In genomic region chr21:37257526-37257966, GRCh38 we compare ENCODE assay signal across 8 cellular contexts. TPM values are rescaled to one million over a fixed set of nuclear protein-coding genes. Genes with fewer than 3 reads are reported as not detected.
DNase-seq lines count a peak whose midpoint lies in the region; ATAC-seq, FAIRE-seq and TF ChIP-seq lines count a peak whose summit lies in the region.

No MANE protein-coding gene starts in this region.

- no peaks in the 10 kb centered on the region for H3K27me3 ChIP-seq in H1 (replicated peaks in 1 of 4; ENCODE audit: control insufficient read depth in 3 of 4, extremely low read depth in 1 of 4, insufficient read depth in 3 of 4, low read length in 3 of 4)
- no peaks in the 10 kb centered on the region for H3K27me3 ChIP-seq in vagina

- TF ChIP-seq CTCF in H1 (IDR thresholded peaks at IDR 0.05; ENCODE audit: control extremely low read depth in 1 of 3, insufficient read depth in 1 of 3, low read depth in 1 of 3, low read length in 3 of 3) (no peak), mucosa of descending colon (IDR thresholded peaks at IDR 0.05) (no peak), vagina (IDR thresholded peaks at IDR 0.05) (no peak)

- peaks cover 2 to 8% of the 10 kb centered on the region in 2 experiments for H4K20me1 ChIP-seq in H1 (replicated peaks in 1 of 2; ENCODE audit: control insufficient read depth in 1 of 2, insufficient read depth in 2 of 2, low read length in 2 of 2)

- intact Hi-C loops in mucosa of descending colon (cut with DNase I, micrococcal nuclease): no loop called here
- intact Hi-C loops in vagina (cut with DNase I): no loop called here

- H3K23ac ChIP-seq in H1 (ENCODE audit: insufficient read length): no peak overlapping the region

- H2BK20ac ChIP-seq in H1 (ENCODE audit: low read length): 0 out of 2 replicates have a peak overlapping the region, but pooled peaks have one; percentile 29

- no peak for TF ChIP-seq EP300 in H1 (IDR thresholded peaks at IDR 0.05; ENCODE audit: borderline replicate concordance in 1 of 2, low read depth in 2 of 2, low read length in 2 of 2)

- TF ChIP-seq POLR2A in H1 (IDR thresholded peaks at IDR 0.05; ENCODE audit: control extremely low read depth in 1 of 2, low read depth in 2 of 2, low read length in 2 of 2): no peak
- no peak for TF ChIP-seq POLR2A in vagina (IDR thresholded peaks at IDR 0.05)

- H3K4me2 ChIP-seq in H1 (ENCODE audit: insufficient read depth in 1 of 2, low read depth in 2 of 2, low read length in 2 of 2): peak overlapping the region; percentile 91 to 95

- H4K91ac ChIP-seq in H1 (replicated peaks; ENCODE audit: insufficient read length, low read length): peak overlapping the region; percentile 97

- no peak overlapping the region for H3K14ac ChIP-seq in H1 (ENCODE audit: insufficient read length)

- peaks cover 14% of the 10 kb centered on the region for H3K23me2 ChIP-seq in H1 (ENCODE audit: low read depth, low read length)

- peak overlapping the region; percentile 93 for H2BK120ac ChIP-seq in H1 (replicated peaks; ENCODE audit: low read depth, low read length)

- H4K8ac ChIP-seq in H1 (ENCODE audit: extremely low read depth, insufficient read depth, low read length): peak overlapping the region; percentile 98

- H3K4me1 ChIP-seq in H1 (replicated peaks in 1 of 4; ENCODE audit: control insufficient read depth in 3 of 4, insufficient read depth in 4 of 4, low read length in 3 of 4) (peaks cover 0 to 13% (median 2%) of the 10 kb centered on the region in 4 experiments; a peak in 4 of 7 replicates), mucosa of descending colon (ENCODE audit: low read depth) (peaks cover 6% of the 10 kb centered on the region), vagina (peaks cover 26% of the 10 kb centered on the region)

- H3K9me3 ChIP-seq in SK-N-MC (ENCODE audit: low read depth, low read length) (no peaks in the 10 kb centered on the region), H1 (ENCODE audit: insufficient read depth in 2 of 2, low read depth in 1 of 2, low read length in 1 of 2) (no peaks in the 10 kb centered on the region), mucosa of descending colon (no peaks in the 10 kb centered on the region), vagina (no peaks in the 10 kb centered on the region)

- 1% methylated on average over 22 of the region's 22 CpGs; no CpG with 5 or more reads in 1 of the 2 experiments for WGBS in H1 (ENCODE audit: extremely low coverage in 1 of 2, insufficient coverage in 1 of 2, insufficient read length in 1 of 2, insufficient replicate concordance in 2 of 2, low coverage in 1 of 2, low lambda C conversion rate in 2 of 2, missing lambda C conversion rate in 1 of 2), 2 experiments

- H3K36me3 ChIP-seq in SK-N-MC (ENCODE audit: insufficient read depth, low read length) (no peaks in the 10 kb centered on the region), H1 (ENCODE audit: control insufficient read depth in 2 of 4, insufficient read depth in 4 of 4, low read length in 3 of 4) (peaks cover 0 to 12% (median 0%) of the 10 kb centered on the region in 4 experiments; a peak in 2 of 8 replicates), mucosa of descending colon (ENCODE audit: low read depth) (no peaks in the 10 kb centered on the region), vagina (no peaks in the 10 kb centered on the region)

- peak overlapping the region; percentile 97 for H3K4ac ChIP-seq in H1 (replicated peaks; ENCODE audit: insufficient read length, low read depth, low read length)

- peak; percentile 35 for ATAC-seq in GM19397 (IDR thresholded peaks at IDR 0.05; ENCODE audit: unreplicated experiment)
- peak; percentile 34 for ATAC-seq in HG03460 (IDR thresholded peaks at IDR 0.05; ENCODE audit: unreplicated experiment)
- peak; percentile 68 for ATAC-seq in mucosa of descending colon

- H3K18ac ChIP-seq in H1 (ENCODE audit: extremely low read depth, low read length): peak overlapping the region; percentile 92

- CTCF ChIA-PET in H1 (lab: Charles Lee; ENCODE audit: partially characterized antibody): no interaction called here

- POLR2A ChIA-PET in H1 (lab: Charles Lee; ENCODE audit: partially characterized antibody): interaction anchor here (0.6 to 3.5 kb wide), 11 partner anchors 10 to 1008 kb away, joined by 3 to 36 read pairs (median 5); partner anchors contain the start of gene VPS26C

- H3K79me1 ChIP-seq in H1 (ENCODE audit: low read depth, low read length): peaks cover 6% of the 10 kb centered on the region

- H3K9ac ChIP-seq in SK-N-MC (ENCODE audit: insufficient read length) (no peak overlapping the region), H1 (replicated peaks in 1 of 4; ENCODE audit: extremely low read depth in 1 of 4, low read depth in 3 of 4, low read length in 3 of 4) (peak overlapping the region; percentile 91 to 94 (median 93))

- peak overlapping the region; percentile 93; the same call in 1 of the 2 replicates for H2BK12ac ChIP-seq in H1 (ENCODE audit: low read depth, low read length)

- peak overlapping the region; percentile 89 for H2AK5ac ChIP-seq in H1 (ENCODE audit: low read depth, low read length)

- H4K5ac ChIP-seq in H1 (ENCODE audit: insufficient read length, low read depth, low read length): peak overlapping the region; percentile 73

- H3K4me3 ChIP-seq in SK-N-MC: peak overlapping the region; percentile 67
- peak overlapping the region; percentile 63 to 82 (median 66) for H3K4me3 ChIP-seq in H1 (ENCODE audit: extremely low read depth in 1 of 4, insufficient read depth in 2 of 4, low read depth in 3 of 4, low read length in 4 of 4)
- no peak overlapping the region for H3K4me3 ChIP-seq in mucosa of descending colon
- H3K4me3 ChIP-seq in vagina: peak overlapping the region; percentile 57 to 76

- DNase-seq in DMS114 treated with DMSO at 0.1 percent for 48 hours (lab: John Stamatoyannopoulos, UW; ENCODE audit: unreplicated experiment) (peak; percentile 57), SK-N-MC (ENCODE audit: low read depth, low spot score) (no peak), H1 (ENCODE audit: low read depth in 1 of 2, low spot score in 2 of 2) (no peak), mucosa of descending colon (peak; percentile 31 to 60 (median 54)), vagina (ENCODE audit: extremely low spot score in 2 of 2) (no peak), SKM-1 (lab: John Stamatoyannopoulos, UW; ENCODE audit: unreplicated experiment) (no peak)

- H3K56ac ChIP-seq in H1 (replicated peaks; ENCODE audit: insufficient read length, low read depth, low read length): peak overlapping the region; percentile 70

- FAIRE-seq in H1 (lab: Jason Lieb, UNC): peak; percentile 7

- peak overlapping the region; percentile 1; the same call in 1 of the 2 replicates for H2AFZ ChIP-seq in H1 (ENCODE audit: low read length)

- H3K79me2 ChIP-seq in H1 (ENCODE audit: control insufficient read depth in 1 of 2, insufficient read depth in 2 of 2, low read length in 2 of 2): peaks cover 3 to 79% of the 10 kb centered on the region in 2 experiments; a peak in 3 of 4 replicates

- H3K27ac ChIP-seq in SK-N-MC: no peak overlapping the region
- H3K27ac ChIP-seq in H1 (ENCODE audit: low read depth, low read length): peak overlapping the region; percentile 92
- peak overlapping the region; percentile 80 for H3K27ac ChIP-seq in vagina

- H2BK5ac ChIP-seq in H1 (ENCODE audit: low read depth, low read length): peak overlapping the region; percentile 92

- H2BK15ac ChIP-seq in H1 (ENCODE audit: low read length): peak overlapping the region; percentile 94; the same call in 1 of the 2 replicates

- no peak for TF ChIP-seq RAD21 in H1 (IDR thresholded peaks at IDR 0.05 in 1 of 2, conservative IDR thresholded peaks at IDR 0.05 in 1 of 2; ENCODE audit: low read depth in 2 of 2, low read length in 2 of 2)

TF ChIP-seq in H1, 55 proteins besides CTCF, POLR2A, EP300 and RAD21 (continues in another document):
- TF ChIP-seq MAX (IDR thresholded peaks at IDR 0.05) (peak; percentile 79; the same call in 1 of the 2 replicates), KDM4A (IDR thresholded peaks at IDR 0.05; ENCODE audit: low read depth, low read length, severe bottlenecking) (peak; percentile 51)

RNA-seq across cellular contexts. Expression of gene VPS26C, which starts 9.6 kb away (rescaled TPM):
- total RNA-seq in H1 (2021; fragmentation: NEBNext Ultra II Directional; extraction: Animal tissue kit (Norgen Biotek cat#: 25700)): 68.1 and 71.6 TPM in 2 replicates
- polyA plus RNA-seq in H1 (2011; rRNA removed): 43.5 and 45.7 TPM in 2 replicates
- 50.8 TPM for polyA plus RNA-seq in H1 (2011; cell fraction: cytosol; rRNA removed)
- polyA plus RNA-seq in H1 (2011; cell fraction: nucleus; rRNA removed): 41.0 TPM
- 45.0 to 83.4 TPM (median 50.5 TPM) in 4 replicates for polyA plus RNA-seq in H1 (2012, experiment 1 of 2)
- 41.8 TPM for polyA plus RNA-seq in H1 (2012, experiment 2 of 2)
- 40.8 TPM for polyA plus RNA-seq in H1 (2013, experiment 1 of 2)
- 40.0 TPM for polyA plus RNA-seq in H1 (2013, experiment 2 of 2)
- polyA minus RNA-seq in H1 (2011; rRNA and poly(A)+ RNA removed): 49.8 and 61.5 TPM in 2 replicates
- 37.8 TPM for polyA minus RNA-seq in H1 (2011; cell fraction: cytosol; rRNA and poly(A)+ RNA removed)
- polyA minus RNA-seq in H1 (2011; cell fraction: nucleus; rRNA and poly(A)+ RNA removed): 50.1 TPM
- total RNA-seq in mucosa of descending colon (10 to 100 TPM; 62.7 to 72.4 (median 71.8) TPM), vagina (49.6 TPM)

Comparison
In these comparisons a context has a peak if more than half of its experiments do, and no peak if none do; other contexts are left out.
1. DNase-seq: peak in DMS114 treated with DMSO at 0.1 percent for 48 hours (single experiment) and mucosa of descending colon (3 of 3); none in SK-N-MC (single experiment), H1 (0 of 2), vagina (0 of 2) and SKM-1 (single experiment).
2. Peak in every context shown above with its lines, with median percentiles within 50 percentile points of each other: ATAC-seq.